ENCODE assay signal across 27 cellular contexts in the genomic region with DNA sequence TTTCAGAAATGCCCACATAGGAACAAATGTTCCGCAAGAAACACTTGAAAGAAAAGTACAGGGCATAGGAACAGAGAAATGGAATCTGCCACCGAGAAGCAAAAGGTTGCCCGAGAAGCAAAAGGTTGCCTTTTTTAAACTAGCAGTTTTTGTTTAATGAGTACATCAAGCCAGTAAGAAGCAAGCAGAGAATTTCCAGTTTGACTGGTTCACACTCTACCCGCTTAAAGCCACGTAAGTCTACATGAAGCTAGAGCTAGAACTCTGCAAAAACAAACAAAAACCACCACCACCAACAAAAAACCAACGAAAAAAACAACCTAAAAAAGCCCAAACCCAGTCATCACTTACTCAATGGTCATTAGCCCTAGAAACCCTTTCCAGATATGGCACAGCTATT.
"Had no signal": no experiment of that assay in that cellular context is flagged by ENCODE, and none has a peak within 500 bp of the region (broad histone marks: within the 10 kb centered on the region; RNA-seq: fewer than 3 reads in every experiment).

No MANE protein-coding gene starts in this region.

- H3K36me3 ChIP-seq: pancreas, prostate gland, right lobe of liver, sigmoid colon, suprapubic skin, tibial artery, transverse colon, upper lobe of right lung, uterus had no signal

- H3K27ac ChIP-seq: neutrophil, pancreas, prostate gland, right lobe of liver, sigmoid colon, suprapubic skin, testis, tibial artery, transverse colon, upper lobe of right lung, uterus had no signal

- H3K9me3 ChIP-seq: neutrophil, pancreas, prostate gland, right lobe of liver, sigmoid colon, suprapubic skin, testis, tibial artery, transverse colon, upper lobe of right lung, uterus had no signal

- H3K4me3 ChIP-seq: pancreas, prostate gland, right lobe of liver, sigmoid colon, suprapubic skin, testis, tibial artery, transverse colon, upper lobe of right lung, uterus had no signal

- FAIRE-seq: pancreas, small intestine had no signal

- H3K4me1 ChIP-seq: pancreas, prostate gland, right lobe of liver, suprapubic skin, testis, transverse colon, upper lobe of right lung, uterus had no signal

- DNase-seq: naive B cell; naive thymus-derived CD8-positive, alpha-beta T cell; nephron progenitor cell; nucleus accumbens; pancreas; right cardiac atrium; right lobe of liver; sigmoid colon; small intestine; stimulated activated CD4-positive, alpha-beta T cell treated with anti-CD3 and anti-CD28 coated beads, Interleukin-15, amount 100 ng/mL, for 24 hours; stimulated activated CD4-positive, alpha-beta T cell treated with anti-CD3 and anti-CD28 coated beads, Interleukin-2, amount 100 ng/mL, for 24 hours; stimulated activated CD4-positive, alpha-beta T cell treated with anti-CD3 and anti-CD28 coated beads, Interleukin-2, amount 100 ng/mL, for 48 hours; stimulated activated CD4-positive, alpha-beta T cell treated with anti-CD3 and anti-CD28 coated beads, Interleukin-4, amount 100 ng/mL, for 24 hours; stimulated activated naive B cell treated with anti-CD40 and anti-IgM and Interleukin-4, amounts not matched to agents 10 μg/mL and 1 μg/mL and 100 μg/mL, for 72 hours; stimulated activated naive CD4-positive, alpha-beta T cell treated with Interleukin-2 at 50 U/mL for 16 hours; stimulated activated naive CD8-positive, alpha-beta T cell treated with anti-CD3 and anti-CD28 coated beads, Interleukin-15, amount 100 ng/mL, for 72 hours; substantia nigra; testis; tibial artery; transverse colon; upper lobe of right lung; uterus had no signal

- ATAC-seq: naive thymus-derived CD8-positive, alpha-beta T cell; natural killer cell treated with Interleukin-12 subunit alpha and Interleukin-12 subunit beta and Interleukin-15 and Interleukin-18, amount 100 ng/mL, for 72 hours; pancreas; right cardiac atrium; right lobe of liver; stimulated activated effector memory CD8-positive, alpha-beta T cell treated with anti-CD3 and anti-CD28 coated beads, Interleukin-12 subunit alpha, Interleukin-12 subunit beta, amount 100 ng/mL, for 72 hours; stimulated activated naive B cell treated with anti-CD40 and anti-IgM and Interleukin-4, amounts not matched to agents 10 μg/mL and 1 μg/mL and 100 μg/mL, for 72 hours; stimulated activated naive CD8-positive, alpha-beta T cell treated with anti-CD3 and anti-CD28 coated beads, Interleukin-15, amount 100 ng/mL, for 72 hours; upper lobe of right lung had no signal

- H3K27me3 ChIP-seq: neutrophil, pancreas, right lobe of liver, sigmoid colon, suprapubic skin, testis, tibial artery, transverse colon, upper lobe of right lung, uterus had no signal
